ENCODE assay signal across 1 cellular context in the genomic region with DNA sequence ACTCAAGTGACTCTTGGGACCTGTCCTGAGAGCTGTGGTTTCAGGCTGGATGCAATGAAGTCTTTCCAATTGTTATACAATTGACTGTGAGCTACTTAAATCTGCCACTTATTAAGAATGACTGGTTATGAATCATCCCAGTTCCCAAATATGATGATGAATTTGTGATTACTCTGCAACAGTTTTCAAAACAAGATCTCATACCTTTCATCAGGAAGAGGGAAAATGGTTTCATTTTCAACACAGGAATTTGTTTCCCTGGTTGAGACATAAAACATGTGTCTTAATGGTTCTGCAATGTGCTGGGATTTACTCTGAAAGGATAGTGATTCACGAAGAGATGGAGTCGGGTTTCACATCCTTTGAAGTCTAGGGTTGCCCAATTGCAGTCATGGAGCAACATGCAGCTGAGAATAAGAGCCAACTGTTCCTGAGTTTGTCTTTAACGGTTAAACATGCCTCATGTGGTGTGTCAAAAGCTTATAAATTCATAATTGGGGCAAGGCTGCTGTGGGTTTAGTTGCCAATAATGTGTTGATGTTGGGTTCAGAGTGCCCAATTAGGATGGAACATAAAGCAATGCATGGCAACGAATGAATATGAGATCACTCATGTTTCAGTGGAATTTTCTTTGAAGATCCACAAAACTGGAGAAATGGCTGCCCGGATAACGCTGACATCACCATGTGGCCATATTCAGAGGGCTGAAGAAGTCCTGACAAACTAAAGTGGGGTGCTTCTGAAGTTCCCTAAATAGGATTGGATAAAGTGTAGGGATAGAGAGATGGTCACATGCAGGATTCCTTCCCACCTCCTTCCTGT.
TF ChIP-seq lines count a peak whose summit lies in the region.

No MANE protein-coding gene starts in this region.

TF ChIP-seq in HepG2, 621 proteins besides CTCF, POLR2A, EP300 and RAD21 (continued from another document and continues in another):
- TF ChIP-seq, protein P1, sequence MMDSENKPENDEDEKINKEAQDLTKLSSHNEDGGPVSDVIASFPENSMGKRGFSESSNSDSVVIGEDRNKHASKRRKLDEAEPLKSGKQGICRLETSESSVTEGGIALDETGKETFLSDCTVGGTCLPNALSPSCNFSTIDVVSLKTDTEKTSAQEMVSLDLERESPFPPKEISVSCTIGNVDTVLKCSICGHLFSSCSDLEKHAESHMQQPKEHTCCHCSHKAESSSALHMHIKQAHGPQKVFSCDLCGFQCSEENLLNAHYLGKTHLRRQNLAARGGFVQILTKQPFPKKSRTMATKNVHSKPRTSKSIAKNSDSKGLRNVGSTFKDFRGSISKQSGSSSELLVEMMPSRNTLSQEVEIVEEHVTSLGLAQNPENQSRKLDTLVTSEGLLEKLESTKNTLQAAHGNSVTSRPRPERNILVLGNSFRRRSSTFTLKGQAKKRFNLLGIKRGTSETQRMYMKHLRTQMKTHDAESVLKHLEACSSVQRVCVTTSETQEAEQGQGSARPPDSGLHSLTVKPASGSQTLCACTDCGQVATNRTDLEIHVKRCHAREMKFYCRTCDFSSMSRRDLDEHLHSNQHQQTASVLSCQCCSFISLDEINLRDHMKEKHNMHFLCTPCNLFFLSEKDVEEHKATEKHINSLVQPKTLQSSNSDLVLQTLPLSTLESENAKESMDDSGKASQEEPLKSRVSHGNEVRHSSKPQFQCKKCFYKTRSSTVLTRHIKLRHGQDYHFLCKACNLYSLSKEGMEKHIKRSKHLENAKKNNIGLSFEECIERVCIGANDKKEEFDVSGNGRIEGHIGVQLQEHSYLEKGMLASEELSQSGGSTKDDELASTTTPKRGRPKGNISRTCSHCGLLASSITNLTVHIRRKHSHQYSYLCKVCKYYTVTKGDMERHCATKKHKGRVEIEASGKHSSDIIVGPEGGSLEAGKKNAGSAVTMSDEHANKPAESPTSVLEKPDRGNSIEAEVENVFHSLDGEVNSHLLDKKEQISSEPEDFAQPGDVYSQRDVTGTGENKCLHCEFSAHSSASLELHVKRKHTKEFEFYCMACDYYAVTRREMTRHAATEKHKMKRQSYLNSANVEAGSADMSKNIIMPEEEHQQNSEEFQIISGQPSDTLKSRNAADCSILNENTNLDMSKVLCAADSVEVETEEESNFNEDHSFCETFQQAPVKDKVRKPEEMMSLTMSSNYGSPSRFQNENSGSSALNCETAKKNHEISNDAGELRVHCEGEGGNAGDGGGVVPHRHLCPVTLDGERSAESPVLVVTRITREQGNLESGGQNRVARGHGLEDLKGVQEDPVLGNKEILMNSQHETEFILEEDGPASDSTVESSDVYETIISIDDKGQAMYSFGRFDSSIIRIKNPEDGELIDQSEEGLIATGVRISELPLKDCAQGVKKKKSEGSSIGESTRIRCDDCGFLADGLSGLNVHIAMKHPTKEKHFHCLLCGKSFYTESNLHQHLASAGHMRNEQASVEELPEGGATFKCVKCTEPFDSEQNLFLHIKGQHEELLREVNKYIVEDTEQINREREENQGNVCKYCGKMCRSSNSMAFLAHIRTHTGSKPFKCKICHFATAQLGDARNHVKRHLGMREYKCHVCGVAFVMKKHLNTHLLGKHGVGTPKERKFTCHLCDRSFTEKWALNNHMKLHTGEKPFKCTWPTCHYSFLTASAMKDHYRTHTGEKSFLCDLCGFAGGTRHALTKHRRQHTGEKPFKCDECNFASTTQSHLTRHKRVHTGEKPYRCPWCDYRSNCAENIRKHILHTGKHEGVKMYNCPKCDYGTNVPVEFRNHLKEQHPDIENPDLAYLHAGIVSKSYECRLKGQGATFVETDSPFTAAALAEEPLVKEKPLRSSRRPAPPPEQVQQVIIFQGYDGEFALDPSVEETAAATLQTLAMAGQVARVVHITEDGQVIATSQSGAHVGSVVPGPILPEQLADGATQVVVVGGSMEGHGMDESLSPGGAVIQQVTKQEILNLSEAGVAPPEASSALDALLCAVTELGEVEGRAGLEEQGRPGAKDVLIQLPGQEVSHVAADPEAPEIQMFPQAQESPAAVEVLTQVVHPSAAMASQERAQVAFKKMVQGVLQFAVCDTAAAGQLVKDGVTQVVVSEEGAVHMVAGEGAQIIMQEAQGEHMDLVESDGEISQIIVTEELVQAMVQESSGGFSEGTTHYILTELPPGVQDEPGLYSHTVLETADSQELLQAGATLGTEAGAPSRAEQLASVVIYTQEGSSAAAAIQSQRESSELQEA (CRISPR knock-in tag; IDR thresholded peaks at IDR 0.05; ENCODE audit: not compliant biosample characterization): no peak
- TF ChIP-seq SP5 (CRISPR knock-in tag; IDR thresholded peaks at IDR 0.05; ENCODE audit: borderline replicate concordance, low read depth): peak; percentile 19; the same call in 1 of the 2 replicates
- TF ChIP-seq, protein P2, sequence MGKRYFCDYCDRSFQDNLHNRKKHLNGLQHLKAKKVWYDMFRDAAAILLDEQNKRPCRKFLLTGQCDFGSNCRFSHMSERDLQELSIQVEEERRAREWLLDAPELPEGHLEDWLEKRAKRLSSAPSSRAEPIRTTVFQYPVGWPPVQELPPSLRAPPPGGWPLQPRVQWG (CRISPR knock-in tag; IDR thresholded peaks at IDR 0.05; ENCODE audit: borderline replicate concordance, low read depth): no peak
- no peak for TF ChIP-seq ZNF883 (CRISPR knock-in tag; IDR thresholded peaks at IDR 0.05; ENCODE audit: not compliant biosample characterization)
- TF ChIP-seq GATA4 (IDR thresholded peaks at IDR 0.05; ENCODE audit: borderline replicate concordance, low read depth): peak; percentile 80; the same call in 1 of the 2 replicates
- TF ChIP-seq ZNF773 (CRISPR knock-in tag; IDR thresholded peaks at IDR 0.05; ENCODE audit: borderline replicate concordance): no peak
- TF ChIP-seq, protein P3, sequence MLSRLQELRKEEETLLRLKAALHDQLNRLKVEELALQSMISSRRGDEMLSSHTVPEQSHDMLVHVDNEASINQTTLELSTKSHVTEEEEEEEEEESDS (CRISPR knock-in tag; IDR thresholded peaks at IDR 0.05; ENCODE audit: borderline replicate concordance): peak; percentile 88; the same call in 1 of the 2 replicates
- TF ChIP-seq ZNF3 (CRISPR knock-in tag; IDR thresholded peaks at IDR 0.05): peak; percentile 57; the same call in 1 of the 2 replicates
- TF ChIP-seq AGO1 (IDR thresholded peaks at IDR 0.05; ENCODE audit: low read depth, low read length, poor library complexity, severe bottlenecking): no peak
- no peak for TF ChIP-seq ZNF251 (CRISPR knock-in tag; IDR thresholded peaks at IDR 0.05)
- 0 out of 2 replicates have a peak, but pooled peaks have one; percentile 16 for TF ChIP-seq SUZ12 (IDR thresholded peaks at IDR 0.05; ENCODE audit: low read depth, low read length)
- TF ChIP-seq CENPT (CRISPR knock-in tag; IDR thresholded peaks at IDR 0.05; ENCODE audit: low read depth): no peak
- TF ChIP-seq ZNF556 (CRISPR knock-in tag; IDR thresholded peaks at IDR 0.05; ENCODE audit: borderline replicate concordance): peak; percentile 90; the same call in 1 of the 2 replicates
- TF ChIP-seq FOXP1 (IDR thresholded peaks at IDR 0.05): peak; percentile 89
- peak; percentile 68; the same call in 1 of the 2 replicates for TF ChIP-seq FOXP1 (CRISPR knock-in tag; IDR thresholded peaks at IDR 0.05)
- TF ChIP-seq SKI (IDR thresholded peaks at IDR 0.05; ENCODE audit: partially characterized antibody): peak; percentile 83
- no peak; the same call in 1 of the 2 replicates for TF ChIP-seq ZNF724P (CRISPR knock-in tag; IDR thresholded peaks at IDR 0.05; ENCODE audit: borderline replicate concordance)
- peak; percentile 80; the same call in 1 of the 2 replicates for TF ChIP-seq KAT8 (CRISPR knock-in tag; IDR thresholded peaks at IDR 0.05)
- TF ChIP-seq, protein P4, sequence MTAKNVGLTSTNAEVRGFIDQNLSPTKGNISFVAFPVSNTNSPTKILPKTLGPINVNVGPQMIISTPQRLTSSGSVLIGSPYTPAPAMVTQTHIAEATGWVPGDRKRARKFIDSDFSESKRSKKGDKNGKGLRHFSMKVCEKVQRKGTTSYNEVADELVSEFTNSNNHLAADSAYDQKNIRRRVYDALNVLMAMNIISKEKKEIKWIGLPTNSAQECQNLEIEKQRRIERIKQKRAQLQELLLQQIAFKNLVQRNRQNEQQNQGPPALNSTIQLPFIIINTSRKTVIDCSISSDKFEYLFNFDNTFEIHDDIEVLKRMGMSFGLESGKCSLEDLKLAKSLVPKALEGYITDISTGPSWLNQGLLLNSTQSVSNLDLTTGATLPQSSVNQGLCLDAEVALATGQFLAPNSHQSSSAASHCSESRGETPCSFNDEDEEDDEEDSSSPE (CRISPR knock-in tag; IDR thresholded peaks at IDR 0.05): peak; percentile 63
- peak; percentile 68; the same call in 1 of the 2 replicates for TF ChIP-seq ZNF772 (CRISPR knock-in tag; IDR thresholded peaks at IDR 0.05)
- TF ChIP-seq, protein P5, sequence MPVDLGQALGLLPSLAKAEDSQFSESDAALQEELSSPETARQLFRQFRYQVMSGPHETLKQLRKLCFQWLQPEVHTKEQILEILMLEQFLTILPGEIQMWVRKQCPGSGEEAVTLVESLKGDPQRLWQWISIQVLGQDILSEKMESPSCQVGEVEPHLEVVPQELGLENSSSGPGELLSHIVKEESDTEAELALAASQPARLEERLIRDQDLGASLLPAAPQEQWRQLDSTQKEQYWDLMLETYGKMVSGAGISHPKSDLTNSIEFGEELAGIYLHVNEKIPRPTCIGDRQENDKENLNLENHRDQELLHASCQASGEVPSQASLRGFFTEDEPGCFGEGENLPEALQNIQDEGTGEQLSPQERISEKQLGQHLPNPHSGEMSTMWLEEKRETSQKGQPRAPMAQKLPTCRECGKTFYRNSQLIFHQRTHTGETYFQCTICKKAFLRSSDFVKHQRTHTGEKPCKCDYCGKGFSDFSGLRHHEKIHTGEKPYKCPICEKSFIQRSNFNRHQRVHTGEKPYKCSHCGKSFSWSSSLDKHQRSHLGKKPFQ (CRISPR knock-in tag; IDR thresholded peaks at IDR 0.05; ENCODE audit: insufficient replicate concordance): peak; percentile 59
- peak; percentile 90 for TF ChIP-seq ZSCAN31 (CRISPR knock-in tag; IDR thresholded peaks at IDR 0.05; ENCODE audit: low read depth)
- TF ChIP-seq ZNF543 (CRISPR knock-in tag; IDR thresholded peaks at IDR 0.05): peak; percentile 30; the same call in 1 of the 2 replicates
- peak; percentile 63 for TF ChIP-seq ELF1 (CRISPR knock-in tag; IDR thresholded peaks at IDR 0.05)
- TF ChIP-seq KLF16 (CRISPR knock-in tag; IDR thresholded peaks at IDR 0.05): peak in 1 of 2 experiments; percentile 60; a peak in 1 of 4 replicates
- TF ChIP-seq WIZ (CRISPR knock-in tag; IDR thresholded peaks at IDR 0.05): peak; percentile 44; the same call in 1 of the 2 replicates
- peak; percentile 94 for TF ChIP-seq FOXA3 (CRISPR knock-in tag; IDR thresholded peaks at IDR 0.05)
- no peak for TF ChIP-seq FIP1L1 (IDR thresholded peaks at IDR 0.05; ENCODE audit: borderline replicate concordance, insufficient read depth, low read depth, low read length)
- TF ChIP-seq, protein P6, sequence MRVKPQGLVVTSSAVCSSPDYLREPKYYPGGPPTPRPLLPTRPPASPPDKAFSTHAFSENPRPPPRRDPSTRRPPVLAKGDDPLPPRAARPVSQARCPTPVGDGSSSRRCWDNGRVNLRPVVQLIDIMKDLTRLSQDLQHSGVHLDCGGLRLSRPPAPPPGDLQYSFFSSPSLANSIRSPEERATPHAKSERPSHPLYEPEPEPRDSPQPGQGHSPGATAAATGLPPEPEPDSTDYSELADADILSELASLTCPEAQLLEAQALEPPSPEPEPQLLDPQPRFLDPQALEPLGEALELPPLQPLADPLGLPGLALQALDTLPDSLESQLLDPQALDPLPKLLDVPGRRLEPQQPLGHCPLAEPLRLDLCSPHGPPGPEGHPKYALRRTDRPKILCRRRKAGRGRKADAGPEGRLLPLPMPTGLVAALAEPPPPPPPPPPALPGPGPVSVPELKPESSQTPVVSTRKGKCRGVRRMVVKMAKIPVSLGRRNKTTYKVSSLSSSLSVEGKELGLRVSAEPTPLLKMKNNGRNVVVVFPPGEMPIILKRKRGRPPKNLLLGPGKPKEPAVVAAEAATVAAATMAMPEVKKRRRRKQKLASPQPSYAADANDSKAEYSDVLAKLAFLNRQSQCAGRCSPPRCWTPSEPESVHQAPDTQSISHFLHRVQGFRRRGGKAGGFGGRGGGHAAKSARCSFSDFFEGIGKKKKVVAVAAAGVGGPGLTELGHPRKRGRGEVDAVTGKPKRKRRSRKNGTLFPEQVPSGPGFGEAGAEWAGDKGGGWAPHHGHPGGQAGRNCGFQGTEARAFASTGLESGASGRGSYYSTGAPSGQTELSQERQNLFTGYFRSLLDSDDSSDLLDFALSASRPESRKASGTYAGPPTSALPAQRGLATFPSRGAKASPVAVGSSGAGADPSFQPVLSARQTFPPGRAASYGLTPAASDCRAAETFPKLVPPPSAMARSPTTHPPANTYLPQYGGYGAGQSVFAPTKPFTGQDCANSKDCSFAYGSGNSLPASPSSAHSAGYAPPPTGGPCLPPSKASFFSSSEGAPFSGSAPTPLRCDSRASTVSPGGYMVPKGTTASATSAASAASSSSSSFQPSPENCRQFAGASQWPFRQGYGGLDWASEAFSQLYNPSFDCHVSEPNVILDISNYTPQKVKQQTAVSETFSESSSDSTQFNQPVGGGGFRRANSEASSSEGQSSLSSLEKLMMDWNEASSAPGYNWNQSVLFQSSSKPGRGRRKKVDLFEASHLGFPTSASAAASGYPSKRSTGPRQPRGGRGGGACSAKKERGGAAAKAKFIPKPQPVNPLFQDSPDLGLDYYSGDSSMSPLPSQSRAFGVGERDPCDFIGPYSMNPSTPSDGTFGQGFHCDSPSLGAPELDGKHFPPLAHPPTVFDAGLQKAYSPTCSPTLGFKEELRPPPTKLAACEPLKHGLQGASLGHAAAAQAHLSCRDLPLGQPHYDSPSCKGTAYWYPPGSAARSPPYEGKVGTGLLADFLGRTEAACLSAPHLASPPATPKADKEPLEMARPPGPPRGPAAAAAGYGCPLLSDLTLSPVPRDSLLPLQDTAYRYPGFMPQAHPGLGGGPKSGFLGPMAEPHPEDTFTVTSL (CRISPR knock-in tag; IDR thresholded peaks at IDR 0.05; ENCODE audit: borderline replicate concordance): no peak; the same call in 1 of the 2 replicates
- TF ChIP-seq NCOA1 (CRISPR knock-in tag; IDR thresholded peaks at IDR 0.05): no peak; the same call in 1 of the 2 replicates
- TF ChIP-seq, protein P7, sequence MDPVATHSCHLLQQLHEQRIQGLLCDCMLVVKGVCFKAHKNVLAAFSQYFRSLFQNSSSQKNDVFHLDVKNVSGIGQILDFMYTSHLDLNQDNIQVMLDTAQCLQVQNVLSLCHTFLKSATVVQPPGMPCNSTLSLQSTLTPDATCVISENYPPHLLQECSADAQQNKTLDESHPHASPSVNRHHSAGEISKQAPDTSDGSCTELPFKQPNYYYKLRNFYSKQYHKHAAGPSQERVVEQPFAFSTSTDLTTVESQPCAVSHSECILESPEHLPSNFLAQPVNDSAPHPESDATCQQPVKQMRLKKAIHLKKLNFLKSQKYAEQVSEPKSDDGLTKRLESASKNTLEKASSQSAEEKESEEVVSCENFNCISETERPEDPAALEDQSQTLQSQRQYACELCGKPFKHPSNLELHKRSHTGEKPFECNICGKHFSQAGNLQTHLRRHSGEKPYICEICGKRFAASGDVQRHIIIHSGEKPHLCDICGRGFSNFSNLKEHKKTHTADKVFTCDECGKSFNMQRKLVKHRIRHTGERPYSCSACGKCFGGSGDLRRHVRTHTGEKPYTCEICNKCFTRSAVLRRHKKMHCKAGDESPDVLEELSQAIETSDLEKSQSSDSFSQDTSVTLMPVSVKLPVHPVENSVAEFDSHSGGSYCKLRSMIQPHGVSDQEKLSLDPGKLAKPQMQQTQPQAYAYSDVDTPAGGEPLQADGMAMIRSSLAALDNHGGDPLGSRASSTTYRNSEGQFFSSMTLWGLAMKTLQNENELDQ (CRISPR knock-in tag; IDR thresholded peaks at IDR 0.05; ENCODE audit: borderline replicate concordance): peak; percentile 14; the same call in 1 of the 2 replicates
- TF ChIP-seq ZNF383 (CRISPR knock-in tag; IDR thresholded peaks at IDR 0.05; ENCODE audit: borderline replicate concordance): no peak
- no peak for TF ChIP-seq THYN1 (CRISPR knock-in tag; IDR thresholded peaks at IDR 0.05; ENCODE audit: borderline replicate concordance, low read depth)
